ENCODE assay signal across 8 cellular contexts in genomic region chr3:107928084-107928445, GRCh38.
DNase-seq lines count a peak whose midpoint lies in the region; ATAC-seq, FAIRE-seq and TF ChIP-seq lines count a peak whose summit lies in the region.

No MANE protein-coding gene starts in this region.

- TF ChIP-seq POLR2A in GM12878 (IDR thresholded peaks at IDR 0.05; ENCODE audit: low read depth, low read length): no peak

- H2AFZ ChIP-seq in H9 (ENCODE audit: low read length) (no peak overlapping the region), GM12878 (ENCODE audit: control insufficient read depth, low read depth, low read length) (peak overlapping the region; percentile 68)

- TF ChIP-seq EP300 in GM12878 (IDR thresholded peaks at IDR 0.05; ENCODE audit: borderline replicate concordance in 1 of 2, control insufficient read depth in 1 of 2, low read depth in 2 of 2, low read length in 2 of 2): no peak

- DNase-seq in NCI-H524 (lab: John Stamatoyannopoulos, UW) (peak; percentile 33 to 45), NCI-H524 treated with DMSO at 0.1 percent for 48 hours (lab: John Stamatoyannopoulos, UW) (no peak), H9 (peak; percentile 38), NCI-H1930 (lab: John Stamatoyannopoulos, UW) (peak; percentile 9), GM12878 (ENCODE audit: low read depth, low spot score) (no peak), iPS-NIHi7 (ENCODE audit: extremely low spot score) (peak; percentile 43), AML-193 (lab: John Stamatoyannopoulos, UW) (no peak)

- peaks cover 0 to 8% (median 0%) of the 10 kb centered on the region in 3 experiments; a peak in 2 of 7 replicates for H3K36me3 Mint-ChIP-seq in H9 (ENCODE audit: insufficient read depth in 1 of 3, low read depth in 3 of 3)

- no peak overlapping the region for H3K23ac ChIP-seq in H9 (ENCODE audit: insufficient read length, low read depth, low read length)

- no peak overlapping the region for H2AK5ac ChIP-seq in H9 (ENCODE audit: insufficient read length, low read length)

- H2BK20ac ChIP-seq in H9 (ENCODE audit: low read depth, low read length, poor library complexity, severe bottlenecking): no peak overlapping the region

- no peaks in the 10 kb centered on the region for H4K20me1 ChIP-seq in H9 (ENCODE audit: control insufficient read depth, insufficient read depth, insufficient read length)
- no peaks in the 10 kb centered on the region for H4K20me1 ChIP-seq in GM12878 (ENCODE audit: control insufficient read depth, insufficient read depth)

- no peak for FAIRE-seq in GM12878 (lab: Jason Lieb, UNC)

- no peak overlapping the region for H3K4ac ChIP-seq in H9 (ENCODE audit: low read depth, low read length)

- peak overlapping the region in 1 of 3 experiments; percentile 6; a peak in 2 of 7 replicates for H3K27ac Mint-ChIP-seq in H9

- H3K27me3 Mint-ChIP-seq in H9 (ENCODE audit: low read depth): peaks cover 22% of the 10 kb centered on the region

- no peak overlapping the region for H4K5ac ChIP-seq in H9 (ENCODE audit: insufficient read length, low read depth, low read length)

- H3K4me2 ChIP-seq in H9 (ENCODE audit: insufficient read depth, insufficient read length, low read length): peak overlapping the region; percentile 53
- peak overlapping the region; percentile 96 for H3K4me2 ChIP-seq in GM12878 (ENCODE audit: control insufficient read depth, insufficient read depth)
- H3K4me2 ChIP-seq in skeletal muscle satellite cell (ENCODE audit: low read length): peak overlapping the region; percentile 95

- H3T11ph ChIP-seq in H9 (ENCODE audit: low read length): no peak overlapping the region

- ATAC-seq in GM12878: peak; percentile 54

- POLR2A ChIA-PET in GM12878 (lab: Charles Lee): no interaction called here

- H2BK15ac ChIP-seq in H9 (ENCODE audit: low read depth, low read length): no peak overlapping the region

- RAD21 ChIA-PET in GM12878 (lab: Charles Lee; ENCODE audit: unreplicated experiment): interaction anchor here (1.2 to 1.8 kb wide), 3 partner anchors 73 to 285 kb away, joined by 3 to 5 read pairs (median 3); no protein-coding TSS in a partner anchor

- no peak overlapping the region for H3K56ac ChIP-seq in H9 (ENCODE audit: insufficient read length, low read depth, low read length)

- peak overlapping the region; percentile 72 to 85 for H3K4me3 Mint-ChIP-seq in H9

- SMC1A ChIA-PET in GM12878 (lab: Charles Lee; ENCODE audit: uncharacterized antibody, unreplicated experiment): interaction anchor here (0.7 to 1.9 kb wide), 10 partner anchors 8 to 693 kb away, joined by 3 to 6 read pairs (median 4); no protein-coding TSS in a partner anchor

- H3K36me3 ChIP-seq in GM12878 (ENCODE audit: control insufficient read depth in 2 of 2, insufficient read depth in 2 of 2, low read length in 1 of 2) (no peaks in the 10 kb centered on the region), skeletal muscle satellite cell (ENCODE audit: insufficient read depth, low read length) (no peaks in the 10 kb centered on the region)

- in situ Hi-C loops in GM12878 (cut with MboI): loop anchor here (10.0 kb wide), 1 partner anchor 693 kb away; no protein-coding TSS in a partner anchor

- H3K4me3 ChIP-seq in GM12878 (peak overlapping the region; percentile 57; the same call in 1 of the 2 replicates), skeletal muscle satellite cell (ENCODE audit: low read length) (peak overlapping the region; percentile 74)

- H3K9ac ChIP-seq in H9 (ENCODE audit: extremely low read depth, insufficient read length, low read length): peak overlapping the region; percentile 11
- no peak overlapping the region for H3K9ac ChIP-seq in GM12878 (ENCODE audit: control insufficient read depth, insufficient read depth, low read length)
- H3K9ac ChIP-seq in skeletal muscle satellite cell (ENCODE audit: low read depth, low read length): peak overlapping the region; percentile 29

- no peak overlapping the region for H2BK120ac ChIP-seq in H9 (ENCODE audit: low read depth, low read length, poor library complexity, severe bottlenecking)

- no CpG with 5 or more reads among the region's 8 CpGs for WGBS in H9 (ENCODE audit: extremely low coverage, insufficient read length, low lambda C conversion rate)
- 12% methylated on average over 8 of the region's 8 CpGs for WGBS in GM12878 (ENCODE audit: insufficient coverage, insufficient replicate concordance, low lambda C conversion rate, missing lambda C conversion rate)

- H3K79me1 ChIP-seq in H9 (ENCODE audit: insufficient read depth, low read depth, low read length, poor library complexity, severe bottlenecking): no peaks in the 10 kb centered on the region

- no peak overlapping the region for H3K14ac ChIP-seq in H9 (ENCODE audit: insufficient read depth, low read length)

- intact Hi-C loops in GM12878 (cut with micrococcal nuclease; ENCODE audit: unreplicated experiment): loop anchor here (5.0 kb wide), 4 partner anchors 71 to 691 kb away; no protein-coding TSS in a partner anchor

- peaks cover 0 to 1% of the 10 kb centered on the region in 2 experiments; a peak in 1 of 5 replicates for H3K9me3 Mint-ChIP-seq in H9

- no peak overlapping the region for H2BK5ac ChIP-seq in H9 (ENCODE audit: insufficient read length, low read length)

- no peak for TF ChIP-seq RAD21 in GM12878 (IDR thresholded peaks at IDR 0.05; ENCODE audit: insufficient read depth, low read depth, low read length)

- TF ChIP-seq CTCF in H9 (conservative IDR thresholded peaks at IDR 0.05) (no peak), GM12878 (IDR thresholded peaks at IDR 0.05 in 2 of 3, conservative IDR thresholded peaks at IDR 0.05 in 1 of 3; ENCODE audit: control insufficient read depth in 2 of 3, extremely low read depth in 1 of 3, insufficient read depth in 1 of 3, low read depth in 3 of 3, low read length in 3 of 3) (no peak)

- BruUV-seq in GM12878 (replicated peaks; lab: Mats Ljungman, UMichigan): no TSS peak

- H2BK12ac ChIP-seq in H9 (ENCODE audit: insufficient read length, low read depth, low read length): no peak overlapping the region

- no peaks in the 10 kb centered on the region; the same call in 1 of the 2 replicates for H3K27me3 ChIP-seq in H9 (ENCODE audit: insufficient read depth, low read length)
- H3K27me3 ChIP-seq in GM12878 (replicated peaks in 1 of 2; ENCODE audit: control insufficient read depth in 2 of 2, insufficient read depth in 2 of 2, low read length in 1 of 2): peaks cover 0 to 5% of the 10 kb centered on the region in 2 experiments; a peak in 3 of 4 replicates
- peaks cover 14% of the 10 kb centered on the region for H3K27me3 ChIP-seq in skeletal muscle satellite cell (ENCODE audit: control insufficient read depth, insufficient read depth, low read length)

- peaks cover 2% of the 10 kb centered on the region; the same call in 1 of the 2 replicates for H3K4me1 ChIP-seq in H9 (ENCODE audit: insufficient read depth, low read length)
- peaks cover 3% of the 10 kb centered on the region; the same call in 1 of the 2 replicates for H3K4me1 ChIP-seq in GM12878 (ENCODE audit: control insufficient read depth, insufficient read depth, low read length)
- peaks cover 5% of the 10 kb centered on the region for H3K4me1 ChIP-seq in skeletal muscle satellite cell (ENCODE audit: control insufficient read depth, insufficient read depth, low read length)

- H4K8ac ChIP-seq in H9 (replicated peaks; ENCODE audit: insufficient read length, low read depth, low read length): no peak overlapping the region

- peaks cover 7% of the 10 kb centered on the region for H3K23me2 ChIP-seq in H9 (ENCODE audit: insufficient read length, low read depth, low read length, poor library complexity, severe bottlenecking)

- no peaks in the 10 kb centered on the region for H3K9me3 ChIP-seq in H9 (ENCODE audit: control insufficient read depth, low read depth, low read length)
- H3K9me3 ChIP-seq in GM12878 (replicated peaks; ENCODE audit: control insufficient read depth, insufficient read depth, low read length): no peaks in the 10 kb centered on the region; the same call in 1 of the 3 replicates
- no peaks in the 10 kb centered on the region for H3K9me3 ChIP-seq in skeletal muscle satellite cell (replicated peaks; ENCODE audit: low read length)

- CTCF ChIA-PET in GM12878 (lab: Yijun Ruan, JAX): interaction anchor here (0.6 to 2.5 kb wide), 36 partner anchors 8 to 697 kb away, joined by 3 to 10 read pairs (median 4); no protein-coding TSS in a partner anchor

- peaks cover 13 to 16% of the 10 kb centered on the region in 2 experiments for H3K4me1 Mint-ChIP-seq in H9

- no peak overlapping the region for H4K91ac ChIP-seq in H9 (ENCODE audit: insufficient read length, low read depth, low read length)

- no peak overlapping the region for H3K18ac ChIP-seq in H9 (ENCODE audit: insufficient read length, low read depth, low read length)

- no peaks in the 10 kb centered on the region for H3K79me2 ChIP-seq in H9 (ENCODE audit: insufficient read depth, low read length)
- no peaks in the 10 kb centered on the region for H3K79me2 ChIP-seq in GM12878 (ENCODE audit: control insufficient read depth, insufficient read depth, low read length)

- no peak overlapping the region for H3K27ac ChIP-seq in H9 (ENCODE audit: insufficient read length, low read depth, low read length)
- H3K27ac ChIP-seq in GM12878 (ENCODE audit: control insufficient read depth, insufficient read depth): no peak overlapping the region

TF ChIP-seq in GM12878, 131 proteins besides CTCF, POLR2A, EP300 and RAD21 (continues in another document):
- TF ChIP-seq NKRF (conservative IDR thresholded peaks at IDR 0.05) (no peak), RBBP5 (conservative IDR thresholded peaks at IDR 0.05) (no peak)

Comparison
In these comparisons a context has a peak if more than half of its experiments do, and no peak if none do; other contexts are left out.
1. DNase-seq: peak in NCI-H524 (2 of 2), H9 (single experiment), NCI-H1930 (2 of 2) and iPS-NIHi7 (single experiment); none in NCI-H524 treated with DMSO at 0.1 percent for 48 hours (single experiment), GM12878 (single experiment) and AML-193 (0 of 2).
2. Peak in every context shown above with its lines, with median percentiles within 50 percentile points of each other: H3K4me2 ChIP-seq.